ENCODE assay signal across 26 cellular contexts in the genomic region with DNA sequence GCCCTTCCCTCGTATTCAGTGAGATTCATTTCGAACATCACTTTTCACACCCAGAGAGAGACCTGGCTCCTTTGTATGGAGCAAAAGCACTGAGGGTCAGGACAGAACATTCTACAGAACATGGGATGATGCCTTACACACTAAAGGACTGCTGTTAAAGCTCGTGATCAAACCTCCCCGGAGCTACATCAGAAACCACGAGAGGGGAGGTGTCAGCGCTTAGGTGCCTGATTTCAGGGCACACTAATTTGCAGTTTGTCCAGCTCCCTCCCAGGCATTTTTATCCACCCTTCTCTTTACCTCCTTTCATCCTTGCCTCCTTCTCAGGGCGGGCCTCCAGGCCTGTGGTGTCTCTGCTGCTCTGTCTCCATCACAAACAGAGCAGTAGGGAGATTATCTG.
"Had no signal": no experiment of that assay in that cellular context is flagged by ENCODE, and none has a peak within 500 bp of the region (broad histone marks: within the 10 kb centered on the region; RNA-seq: fewer than 3 reads in every experiment).

No MANE protein-coding gene starts in this region.

- H3K4me3 ChIP-seq: ascending aorta, body of pancreas, MG63 had no signal

- H3K36me3 ChIP-seq: ascending aorta, MG63 had no signal

- H3K4me1 Mint-ChIP-seq: activated naive CD8-positive, alpha-beta T cell treated with anti-CD3 and anti-CD28 coated beads, Interleukin-2, amount 50 U/mL, for 24 hours; central memory CD8-positive, alpha-beta T cell; T-helper 17 cell; WTC11 had no signal

- DNase-seq: activated CD4-positive, alpha-beta memory T cell treated with anti-CD3 and anti-CD28 coated beads for 36 hours; activated CD4-positive, alpha-beta T cell treated with anti-CD3 and anti-CD28 coated beads, Interleukin-2, amount 10 ng/mL, durations not matched to agents 7 days and 5 days; activated CD8-positive, alpha-beta memory T cell treated with anti-CD3 and anti-CD28 coated beads for 24 hours; activated effector memory CD4-positive, alpha-beta T cell treated with anti-CD3 and anti-CD28 coated beads, Interleukin-2, amount 50 U/mL, for 16 hours; activated naive CD4-positive, alpha-beta T cell treated with Interleukin-2 at 50 U/mL for 16 hours; activated naive CD8-positive, alpha-beta T cell treated with anti-CD3 and anti-CD28 coated beads, Interleukin-2, amount 50 U/mL, for 24 hours; activated T-cell treated with anti-CD3 and anti-CD28 coated beads, Interleukin-2, amount 50 U/mL, for 4 hours; amniotic stem cell; body of pancreas; MG63; MV-4-11; NCI-H1092 treated with DMSO at 0.1 percent for 48 hours; NCI-H1417 treated with DMSO at 0.1 percent for 48 hours; NCI-H1694; NCI-H2029; NCI-H345; NCI-H510A; NCI-H526 treated with DMSO at 0.1 percent for 48 hours; SIG-M5; T-helper 17 cell; T-helper 9 cell had no signal

- H3K4me2 ChIP-seq: KMS-11 had no signal

- H3K27ac ChIP-seq: ascending aorta, body of pancreas, KMS-11 had no signal

- H3K9ac ChIP-seq: KMS-11 had no signal

- H3K27me3 ChIP-seq: ascending aorta, body of pancreas had no signal

- ATAC-seq: activated naive CD4-positive, alpha-beta T cell treated with anti-CD3 and anti-CD28 coated beads, Interleukin-2, amount 50 U/mL, for 72 hours; activated naive CD8-positive, alpha-beta T cell treated with anti-CD3 and anti-CD28 coated beads, Interleukin-2, amount 50 U/mL, for 24 hours; activated T-cell treated with anti-CD3 and anti-CD28 coated beads, Interleukin-2, amount 50 U/mL, for 4 hours; body of pancreas; T-helper 17 cell; WTC11 had no signal

- H3K36me3 Mint-ChIP-seq: activated CD4-positive, alpha-beta memory T cell treated with anti-CD3 and anti-CD28 coated beads for 36 hours; activated naive CD4-positive, alpha-beta T cell treated with anti-CD3 and anti-CD28 coated beads, Interleukin-2, amount 50 U/mL, for 72 hours; WTC11 had no signal

- H3K9me3 Mint-ChIP-seq: activated CD4-positive, alpha-beta memory T cell treated with anti-CD3 and anti-CD28 coated beads for 36 hours; activated CD4-positive, alpha-beta T cell treated with anti-CD3 and anti-CD28 coated beads, Interleukin-2, amount 10 ng/mL, durations not matched to agents 7 days and 5 days; activated naive CD4-positive, alpha-beta T cell treated with anti-CD3 and anti-CD28 coated beads, Interleukin-2, amount 50 U/mL, for 72 hours; activated naive CD8-positive, alpha-beta T cell treated with anti-CD3 and anti-CD28 coated beads, Interleukin-2, amount 50 U/mL, for 24 hours; activated T-cell treated with anti-CD3 and anti-CD28 coated beads, Interleukin-2, amount 50 U/mL, for 4 hours; central memory CD8-positive, alpha-beta T cell; WTC11 had no signal

- H3K4me1 ChIP-seq: ascending aorta, body of pancreas had no signal

- H3K27ac Mint-ChIP-seq: activated CD4-positive, alpha-beta memory T cell treated with anti-CD3 and anti-CD28 coated beads for 36 hours; activated CD4-positive, alpha-beta T cell treated with anti-CD3 and anti-CD28 coated beads, Interleukin-2, amount 10 ng/mL, durations not matched to agents 7 days and 5 days; activated naive CD4-positive, alpha-beta T cell treated with anti-CD3 and anti-CD28 coated beads, Interleukin-2, amount 50 U/mL, for 72 hours; activated naive CD8-positive, alpha-beta T cell treated with anti-CD3 and anti-CD28 coated beads, Interleukin-2, amount 50 U/mL, for 24 hours; T-helper 17 cell; WTC11 had no signal

- H3K4me3 Mint-ChIP-seq: activated CD4-positive, alpha-beta memory T cell treated with anti-CD3 and anti-CD28 coated beads for 36 hours; activated CD4-positive, alpha-beta T cell treated with anti-CD3 and anti-CD28 coated beads, Interleukin-2, amount 10 ng/mL, durations not matched to agents 7 days and 5 days; activated naive CD8-positive, alpha-beta T cell treated with anti-CD3 and anti-CD28 coated beads, Interleukin-2, amount 50 U/mL, for 24 hours; activated T-cell treated with anti-CD3 and anti-CD28 coated beads, Interleukin-2, amount 50 U/mL, for 4 hours; central memory CD8-positive, alpha-beta T cell; T-helper 17 cell; WTC11 had no signal

- H3K9me3 ChIP-seq: ascending aorta, body of pancreas, MG63 had no signal
